29 cellular contexts compared by ENCODE assay signal in the genomic region with DNA sequence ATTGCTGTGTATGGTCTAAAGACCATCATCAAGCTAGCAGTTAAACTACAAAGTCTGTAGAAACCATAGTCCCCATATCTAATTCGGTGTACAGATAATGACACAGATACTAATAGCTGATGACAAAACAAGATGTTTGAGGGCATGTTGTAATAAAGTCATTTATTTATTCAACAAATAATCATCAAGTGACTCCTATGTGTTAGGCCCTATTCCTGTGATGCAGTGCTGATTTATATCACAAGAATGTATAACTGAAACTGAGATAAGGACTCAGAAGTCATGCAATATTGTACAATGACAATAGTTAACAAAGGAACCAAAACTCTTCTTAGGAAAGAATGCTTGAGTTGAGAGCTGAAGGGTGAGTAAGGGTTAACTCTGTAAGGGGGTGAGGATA.
"Had no signal": no experiment of that assay in that cellular context is flagged by ENCODE, and none has a peak within 500 bp of the region (broad histone marks: within the 10 kb centered on the region; RNA-seq: fewer than 3 reads in every experiment).

No MANE protein-coding gene starts in this region.

- H3K27ac Mint-ChIP-seq: activated CD4-positive, alpha-beta memory T cell treated with anti-CD3 and anti-CD28 coated beads, Interleukin-2, amount 10 ng/mL, durations not matched to agents 7 days and 5 days; activated CD8-positive, alpha-beta memory T cell treated with anti-CD3 and anti-CD28 coated beads, Interleukin-2, amount 10 ng/mL, durations not matched to agents 7 days and 5 days; activated naive CD4-positive, alpha-beta T cell treated with anti-CD3 and anti-CD28 coated beads, Interleukin-2, amount 10 ng/mL, durations not matched to agents 7 days and 5 days; activated naive CD8-positive, alpha-beta T cell; activated naive CD8-positive, alpha-beta T cell treated with anti-CD3 and anti-CD28 coated beads, Interleukin-2, amount 50 U/mL, for 24 hours; T-cell; T-helper 17 cell had no signal

- H3K36me3 Mint-ChIP-seq: activated CD8-positive, alpha-beta memory T cell treated with anti-CD3 and anti-CD28 coated beads, Interleukin-2, amount 10 ng/mL, durations not matched to agents 7 days and 5 days; activated naive CD4-positive, alpha-beta T cell treated with anti-CD3 and anti-CD28 coated beads, Interleukin-2, amount 10 ng/mL, durations not matched to agents 7 days and 5 days; T-cell had no signal

- DNase-seq: activated CD4-positive, alpha-beta memory T cell treated with anti-CD3 and anti-CD28 coated beads, Interleukin-2, amount 10 ng/mL, durations not matched to agents 7 days and 5 days; activated CD4-positive, alpha-beta T cell treated with anti-CD3 and anti-CD28 coated beads for 1 hour; activated CD4-positive, alpha-beta T cell treated with anti-CD3 and anti-CD28 coated beads for 48 hours; activated CD4-positive, CD25-positive, alpha-beta regulatory T cell; activated CD8-positive, alpha-beta memory T cell treated with anti-CD3 and anti-CD28 coated beads for 24 hours; activated CD8-positive, alpha-beta memory T cell treated with anti-CD3 and anti-CD28 coated beads, Interleukin-2, amount 10 ng/mL, durations not matched to agents 7 days and 5 days; activated CD8-positive, alpha-beta memory T cell treated with anti-CD3 and anti-CD28 coated beads, Interleukin-2, amount 50 U/mL, for 48 hours; activated effector memory CD4-positive, alpha-beta T cell treated with Interleukin-2 at 50 U/mL for 16 hours; activated naive CD4-positive, alpha-beta T cell treated with anti-CD3 and anti-CD28 coated beads, Interleukin-2, amount 10 ng/mL, durations not matched to agents 7 days and 5 days; activated naive CD8-positive, alpha-beta T cell treated with anti-CD3 and anti-CD28 coated beads, Interleukin-2, amount 50 U/mL, for 24 hours; activated T-cell treated with anti-CD3 and anti-CD28 coated beads, Interleukin-2, amount 50 U/mL, for 48 hours; amniotic stem cell; aorta; caudate nucleus; MM.1S; MV-4-11; NCI-H1092; NCI-H1436 treated with DMSO at 0.1 percent for 48 hours; NCI-H1694 treated with DMSO at 0.1 percent for 48 hours; NCI-H2029; NCI-H345; NCI-H524 treated with DMSO at 0.1 percent for 48 hours; Peyer's patch; SIG-M5; T-cell; T-helper 17 cell; T-helper 9 cell; WERI-Rb-1 had no signal

- H3K4me1 Mint-ChIP-seq: activated CD4-positive, alpha-beta memory T cell treated with anti-CD3 and anti-CD28 coated beads, Interleukin-2, amount 10 ng/mL, durations not matched to agents 7 days and 5 days; activated CD8-positive, alpha-beta memory T cell treated with anti-CD3 and anti-CD28 coated beads, Interleukin-2, amount 10 ng/mL, durations not matched to agents 7 days and 5 days; activated naive CD4-positive, alpha-beta T cell treated with anti-CD3 and anti-CD28 coated beads, Interleukin-2, amount 10 ng/mL, durations not matched to agents 7 days and 5 days; activated naive CD8-positive, alpha-beta T cell treated with anti-CD3 and anti-CD28 coated beads, Interleukin-2, amount 50 U/mL, for 24 hours; T-cell; T-helper 17 cell had no signal

- H3K4me3 ChIP-seq: Peyer's patch had no signal

- H3K27me3 Mint-ChIP-seq: activated CD4-positive, alpha-beta memory T cell treated with anti-CD3 and anti-CD28 coated beads, Interleukin-2, amount 10 ng/mL, durations not matched to agents 7 days and 5 days; activated CD8-positive, alpha-beta memory T cell treated with anti-CD3 and anti-CD28 coated beads, Interleukin-2, amount 10 ng/mL, durations not matched to agents 7 days and 5 days; activated naive CD4-positive, alpha-beta T cell treated with anti-CD3 and anti-CD28 coated beads, Interleukin-2, amount 10 ng/mL, durations not matched to agents 7 days and 5 days; activated naive CD8-positive, alpha-beta T cell treated with anti-CD3 and anti-CD28 coated beads, Interleukin-2, amount 50 U/mL, for 24 hours; T-cell; T-helper 17 cell had no signal

- H3K4me3 Mint-ChIP-seq: activated CD4-positive, alpha-beta memory T cell treated with anti-CD3 and anti-CD28 coated beads, Interleukin-2, amount 10 ng/mL, durations not matched to agents 7 days and 5 days; activated CD8-positive, alpha-beta memory T cell treated with anti-CD3 and anti-CD28 coated beads, Interleukin-2, amount 10 ng/mL, durations not matched to agents 7 days and 5 days; activated naive CD4-positive, alpha-beta T cell treated with anti-CD3 and anti-CD28 coated beads, Interleukin-2, amount 10 ng/mL, durations not matched to agents 7 days and 5 days; activated naive CD8-positive, alpha-beta T cell; activated naive CD8-positive, alpha-beta T cell treated with anti-CD3 and anti-CD28 coated beads, Interleukin-2, amount 50 U/mL, for 24 hours; T-cell; T-helper 17 cell had no signal
